Comparison of ENCODE assay signal across 1 cellular context in the genomic region with DNA sequence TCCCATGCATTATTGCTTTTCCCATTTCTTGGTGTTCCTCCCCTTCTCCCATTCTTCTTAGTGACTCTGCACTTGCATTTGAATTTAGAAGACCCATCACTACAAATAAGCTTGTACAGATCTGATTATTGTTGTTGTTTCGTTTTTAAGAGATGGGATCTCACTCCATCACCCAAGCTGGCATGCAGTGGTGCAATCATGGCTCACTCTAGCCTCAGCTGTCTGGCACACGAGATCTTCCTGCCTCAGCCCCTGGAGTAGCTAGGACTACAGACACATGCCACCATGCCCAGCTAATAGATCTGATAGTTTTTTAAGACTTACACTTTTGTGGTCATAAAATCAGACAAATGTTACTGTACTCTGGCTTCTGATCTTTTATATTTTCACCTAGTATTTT.
TF ChIP-seq lines count a peak whose summit lies in the region.

No MANE protein-coding gene starts in this region.

TF ChIP-seq in SK-N-SH, 30 proteins besides CTCF, POLR2A, EP300 and RAD21 (continued from another document):
- TF ChIP-seq IRF3 (IDR thresholded peaks at IDR 0.05; ENCODE audit: low read depth, low read length) (no peak), FOXM1 (IDR thresholded peaks at IDR 0.05; ENCODE audit: low read depth) (no peak), GABPA (IDR thresholded peaks at IDR 0.05; ENCODE audit: low read depth) (no peak), NFIC (IDR thresholded peaks at IDR 0.05; ENCODE audit: borderline replicate concordance) (no peak), TAF1 (IDR thresholded peaks at IDR 0.05; ENCODE audit: borderline replicate concordance, low read depth, low read length) (no peak), SIN3A (IDR thresholded peaks at IDR 0.05; ENCODE audit: borderline replicate concordance, low read depth, low read length) (no peak), RFX5 (IDR thresholded peaks at IDR 0.05; ENCODE audit: low read length) (no peak), YY1 (IDR thresholded peaks at IDR 0.05; ENCODE audit: low read depth) (no peak), JUND (IDR thresholded peaks at IDR 0.05) (no peak), USF2 (IDR thresholded peaks at IDR 0.05; ENCODE audit: borderline replicate concordance, low read depth, low read length) (no peak), TEAD4 (IDR thresholded peaks at IDR 0.05; ENCODE audit: borderline replicate concordance, insufficient read depth) (no peak), RCOR1 (IDR thresholded peaks at IDR 0.05; ENCODE audit: low read length) (no peak), ELF1 (IDR thresholded peaks at IDR 0.05) (no peak)
- TF ChIP-seq, protein P1, sequence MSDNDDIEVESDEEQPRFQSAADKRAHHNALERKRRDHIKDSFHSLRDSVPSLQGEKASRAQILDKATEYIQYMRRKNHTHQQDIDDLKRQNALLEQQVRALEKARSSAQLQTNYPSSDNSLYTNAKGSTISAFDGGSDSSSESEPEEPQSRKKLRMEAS (IDR thresholded peaks at IDR 0.05; ENCODE audit: low read depth), result no peak
TF ChIP-seq in SK-N-SH: peak in this region for 0.
